22 cellular contexts compared by ENCODE assay signal in the genomic region with DNA sequence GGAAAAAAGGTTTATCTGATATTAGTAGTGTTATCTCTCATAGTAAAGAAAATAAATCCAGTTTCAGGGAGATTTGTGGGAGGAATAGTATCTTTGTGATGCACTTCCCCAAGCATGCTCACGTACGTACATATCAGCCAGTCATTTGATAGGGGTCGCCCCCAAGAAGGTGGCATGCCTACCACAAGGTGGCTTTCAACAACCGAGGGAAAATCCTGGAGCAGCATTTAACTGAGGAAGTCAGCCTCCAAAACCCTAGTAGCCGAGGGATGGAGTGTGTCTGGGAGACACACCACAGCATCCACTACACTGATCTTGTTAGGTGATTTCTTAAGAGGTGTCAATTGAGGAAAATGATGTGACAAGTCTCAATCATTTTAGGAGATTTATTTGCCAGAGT.
DNase-seq lines count a peak whose midpoint lies in the region; ATAC-seq and TF ChIP-seq lines count a peak whose summit lies in the region.
"Had no signal": no experiment of that assay in that cellular context is flagged by ENCODE, and none has a peak within 500 bp of the region (broad histone marks: within the 10 kb centered on the region; RNA-seq: fewer than 3 reads in every experiment).

No MANE protein-coding gene starts in this region.

- CTCF ChIA-PET in activated CD8-positive, alpha-beta memory T cell treated with anti-CD3 and anti-CD28 coated beads, Interleukin-2, amount 10 ng/mL, durations not matched to agents 7 days and 5 days (lab: Charles Lee) = no interaction called here

- H3K36me3 Mint-ChIP-seq in activated CD8-positive, alpha-beta memory T cell treated with anti-CD3 and anti-CD28 coated beads, Interleukin-2, amount 10 ng/mL, durations not matched to agents 7 days and 5 days = no peaks in the 10 kb centered on the region
- H3K36me3 Mint-ChIP-seq: CD8-positive, alpha-beta T cell had no signal

- H3K9ac ChIP-seq in mesendoderm (ENCODE audit: low read length) (no peak overlapping the region), colonic mucosa (ENCODE audit: low read depth in 2 of 2, low read length in 2 of 2) (no peak overlapping the region)

- H3K79me1 ChIP-seq in mesendoderm (ENCODE audit: low read length) = no peaks in the 10 kb centered on the region

- H3K23ac ChIP-seq in mesendoderm (ENCODE audit: low read length) = no peak overlapping the region

- H3K27ac Mint-ChIP-seq in activated CD8-positive, alpha-beta memory T cell treated with anti-CD3 and anti-CD28 coated beads, Interleukin-2, amount 10 ng/mL, durations not matched to agents 7 days and 5 days = no peak overlapping the region
- H3K27ac Mint-ChIP-seq: activated B cell treated with CpG ODN at 0.5 μM for 24 hours; activated CD8-positive, alpha-beta T cell treated with anti-CD3 and anti-CD28 coated beads for 36 hours; CD8-positive, alpha-beta T cell; stimulated activated naive B cell treated with anti-CD40 and anti-IgM and Interleukin-4, amounts not matched to agents 10 μg/mL and 1 μg/mL and 100 μg/mL, for 72 hours had no signal

- H4K8ac ChIP-seq in mesendoderm (ENCODE audit: low read depth, low read length) = no peak overlapping the region

- no peaks in the 10 kb centered on the region for H3K79me2 ChIP-seq in mesendoderm (ENCODE audit: control insufficient read depth, insufficient read depth, low read length)

- no CpG with 5 or more reads among the region's 5 CpGs for WGBS in mesendoderm (ENCODE audit: extremely low coverage, insufficient coverage, low lambda C conversion rate)

- H3K4me1 Mint-ChIP-seq in activated CD8-positive, alpha-beta memory T cell treated with anti-CD3 and anti-CD28 coated beads, Interleukin-2, amount 10 ng/mL, durations not matched to agents 7 days and 5 days = no peaks in the 10 kb centered on the region
- H3K4me1 Mint-ChIP-seq: activated B cell treated with CpG ODN at 0.5 μM for 24 hours had no signal

- H2BK5ac ChIP-seq in mesendoderm (ENCODE audit: low read length) = no peak overlapping the region

- peak; percentile 8 for DNase-seq in ELR (ENCODE audit: low read depth)
- peak; percentile 23 for DNase-seq in NB4 (ENCODE audit: low read depth)
- DNase-seq in choroid plexus epithelial cell (ENCODE audit: low read depth) = no peak
- peak; percentile 84 for DNase-seq in mesendoderm
- DNase-seq in activated CD8-positive, alpha-beta memory T cell treated with anti-CD3 and anti-CD28 coated beads, Interleukin-2, amount 10 ng/mL, durations not matched to agents 7 days and 5 days = no peak
- no peak for DNase-seq in colonic mucosa
- no peak for DNase-seq in kidney glomerular epithelial cell (lab: John Stamatoyannopoulos, UW)
- DNase-seq: activated B cell treated with CpG ODN at 0.5 μM for 24 hours; activated CD8-positive, alpha-beta T cell treated with anti-CD3 and anti-CD28 coated beads for 36 hours; activated T-cell treated with anti-CD3 and anti-CD28 coated beads, Interleukin-2, amount 50 U/mL, for 1 hour; CD8-positive, alpha-beta T cell; DMS79 treated with DMSO at 0.1 percent for 48 hours; dorsolateral prefrontal cortex; gastrocnemius medialis; left lung; NCI-H2171 treated with DMSO at 0.1 percent for 48 hours; stimulated activated CD4-positive, alpha-beta T cell treated with anti-CD3 and anti-CD28 coated beads, Interleukin-1b, Interleukin-23, amount 100 ng/mL, for 48 hours; stimulated activated naive B cell treated with anti-CD40 and anti-IgM and Interleukin-4, amounts not matched to agents 10 μg/mL and 1 μg/mL and 100 μg/mL, for 72 hours; testis had no signal

- no peak for ATAC-seq in activated CD8-positive, alpha-beta memory T cell treated with anti-CD3 and anti-CD28 coated beads, Interleukin-2, amount 10 ng/mL, durations not matched to agents 7 days and 5 days
- ATAC-seq: activated CD8-positive, alpha-beta T cell treated with anti-CD3 and anti-CD28 coated beads for 36 hours; CD8-positive, alpha-beta T cell; gastrocnemius medialis; left lung; Panc1; stimulated activated naive B cell treated with anti-CD40 and anti-IgM and Interleukin-4, amounts not matched to agents 10 μg/mL and 1 μg/mL and 100 μg/mL, for 72 hours had no signal

- H3K4me3 Mint-ChIP-seq in activated CD8-positive, alpha-beta memory T cell treated with anti-CD3 and anti-CD28 coated beads, Interleukin-2, amount 10 ng/mL, durations not matched to agents 7 days and 5 days = no peak overlapping the region
- H3K4me3 Mint-ChIP-seq: activated B cell treated with CpG ODN at 0.5 μM for 24 hours; activated CD8-positive, alpha-beta T cell treated with anti-CD3 and anti-CD28 coated beads for 36 hours; CD8-positive, alpha-beta T cell; stimulated activated naive B cell treated with anti-CD40 and anti-IgM and Interleukin-4, amounts not matched to agents 10 μg/mL and 1 μg/mL and 100 μg/mL, for 72 hours had no signal

- H3K36me3 ChIP-seq in mesendoderm (ENCODE audit: control insufficient read depth, insufficient read depth, low read length) = no peaks in the 10 kb centered on the region
- H3K36me3 ChIP-seq in colonic mucosa = no peaks in the 10 kb centered on the region
- H3K36me3 ChIP-seq: gastrocnemius medialis, left lung, prostate gland had no signal

- H2BK120ac ChIP-seq in mesendoderm (ENCODE audit: low read depth, low read length) = no peak overlapping the region

- H3K9me3 ChIP-seq in colonic mucosa = no peaks in the 10 kb centered on the region
- H3K9me3 ChIP-seq: gastrocnemius medialis, prostate gland, testis had no signal

- H3K4me1 ChIP-seq in mesendoderm (ENCODE audit: control insufficient read depth, low read depth, low read length) (no peaks in the 10 kb centered on the region), colonic mucosa (no peaks in the 10 kb centered on the region)
- H3K4me1 ChIP-seq: gastrocnemius medialis, left lung, prostate gland, testis had no signal

- no peak overlapping the region for H3K4ac ChIP-seq in mesendoderm (ENCODE audit: low read depth, low read length)

- intact Hi-C loops in colonic mucosa (cut with DNase I) = no loop called here

- H4K5ac ChIP-seq in mesendoderm (ENCODE audit: low read length) = no peak overlapping the region

- H3K4me2 ChIP-seq in mesendoderm (ENCODE audit: low read length) = no peak overlapping the region

- H3K27ac ChIP-seq in mesendoderm (ENCODE audit: low read depth, low read length) (no peak overlapping the region), colonic mucosa (no peak overlapping the region)
- H3K27ac ChIP-seq: dorsolateral prefrontal cortex, gastrocnemius medialis, left lung, prostate gland, SK-N-MC, testis had no signal

- H3K4me3 ChIP-seq in NB4 (ENCODE audit: low read depth, low read length) = no peak overlapping the region
- H3K4me3 ChIP-seq in choroid plexus epithelial cell (ENCODE audit: low read depth, low read length) = no peak overlapping the region
- H3K4me3 ChIP-seq in mesendoderm (ENCODE audit: low read length) = no peak overlapping the region
- no peak overlapping the region for H3K4me3 ChIP-seq in colonic mucosa
- H3K4me3 ChIP-seq: dorsolateral prefrontal cortex, gastrocnemius medialis, left lung, prostate gland, SK-N-MC, testis had no signal

- peaks cover 4% of the 10 kb centered on the region for H3K9me3 Mint-ChIP-seq in activated CD8-positive, alpha-beta memory T cell treated with anti-CD3 and anti-CD28 coated beads, Interleukin-2, amount 10 ng/mL, durations not matched to agents 7 days and 5 days (ENCODE audit: low read depth)

- no peak overlapping the region for H3K18ac ChIP-seq in mesendoderm (ENCODE audit: low read length)

- H2AK5ac ChIP-seq in mesendoderm (ENCODE audit: low read length) = no peak overlapping the region

- no peak overlapping the region for H3K56ac ChIP-seq in mesendoderm (ENCODE audit: low read length)

- H3K27me3 ChIP-seq in mesendoderm (ENCODE audit: insufficient read depth, low read length, poor library complexity) (no peaks in the 10 kb centered on the region), colonic mucosa (no peaks in the 10 kb centered on the region)
- H3K27me3 ChIP-seq: dorsolateral prefrontal cortex, gastrocnemius medialis, left lung, testis had no signal

- TF ChIP-seq CTCF in NB4 (IDR thresholded peaks at IDR 0.05; ENCODE audit: low read depth, low read length) = no peak
- TF ChIP-seq CTCF in choroid plexus epithelial cell (conservative IDR thresholded peaks at IDR 0.05; ENCODE audit: low read depth, low read length) = peak; percentile 27
- TF ChIP-seq CTCF in colonic mucosa (IDR thresholded peaks at IDR 0.05) = no peak

- peaks cover 3% of the 10 kb centered on the region for H3K27me3 Mint-ChIP-seq in activated CD8-positive, alpha-beta memory T cell treated with anti-CD3 and anti-CD28 coated beads, Interleukin-2, amount 10 ng/mL, durations not matched to agents 7 days and 5 days
- H3K27me3 Mint-ChIP-seq: stimulated activated naive B cell treated with anti-CD40 and anti-IgM and Interleukin-4, amounts not matched to agents 10 μg/mL and 1 μg/mL and 100 μg/mL, for 72 hours had no signal

- TF ChIP-seq POLR2A in NB4 (IDR thresholded peaks at IDR 0.05; ENCODE audit: extremely low read depth, insufficient read length) = no peak

- H2BK15ac ChIP-seq in mesendoderm (replicated peaks; ENCODE audit: low read depth) = no peak overlapping the region

Comparison
In these comparisons a context has a peak if more than half of its experiments do, and no peak if none do; other contexts are left out.
1. DNase-seq: peak in ELR (single experiment), NB4 (single experiment) and mesendoderm (single experiment); none in choroid plexus epithelial cell (single experiment), activated CD8-positive, alpha-beta memory T cell treated with anti-CD3 and anti-CD28 coated beads, Interleukin-2, amount 10 ng/mL, durations not matched to agents 7 days and 5 days (single experiment), colonic mucosa (single experiment) and kidney glomerular epithelial cell (single experiment).